7 cellular contexts compared by ENCODE assay signal in the genomic region with DNA sequence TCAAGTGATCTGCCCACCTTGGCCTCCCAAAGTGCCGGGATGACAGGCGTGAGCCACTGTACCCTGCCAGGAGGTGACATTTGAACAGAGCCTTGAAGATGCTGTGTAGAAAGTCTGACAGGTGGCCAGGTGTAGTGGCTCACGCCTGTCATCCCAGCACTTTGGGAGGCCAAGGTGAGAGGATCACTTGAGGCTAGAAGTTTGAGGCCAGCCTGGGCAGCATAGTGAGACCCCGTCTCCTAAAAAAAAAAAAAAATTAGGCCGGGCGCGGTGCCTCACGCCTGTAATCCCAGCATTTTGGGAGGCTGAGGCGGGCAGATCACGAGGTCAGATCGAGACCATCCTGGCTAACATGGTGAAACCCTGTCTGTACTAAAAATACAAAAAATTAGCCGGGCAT. TPM values are rescaled to one million over a fixed set of nuclear protein-coding genes. Genes with fewer than 3 reads are reported as not detected.
"Had no signal": no experiment of that assay in that cellular context is flagged by ENCODE, and none has a peak within 500 bp of the region (broad histone marks: within the 10 kb centered on the region; RNA-seq: fewer than 3 reads in every experiment).

No MANE protein-coding gene starts in this region.

RNA-seq across cellular contexts. Expression of gene TTLL13, which starts 29.1 kb away (rescaled TPM):
- total RNA-seq: PC-3, Peyer's patch, Right ventricle myocardium inferior, Right ventricle myocardium superior, RPMI7951, SJCRH30, SJSA1 had no signal
